In genomic region chr12:120872487-120872886, GRCh38 we compare ENCODE assay signal across 19 cellular contexts. TPM values are rescaled to one million over a fixed set of nuclear protein-coding genes. Genes with fewer than 3 reads are reported as not detected.
DNase-seq lines count a peak whose midpoint lies in the region; ATAC-seq and TF ChIP-seq lines count a peak whose summit lies in the region.
"Had no signal": no experiment of that assay in that cellular context is flagged by ENCODE, and none has a peak within 500 bp of the region (broad histone marks: within the 10 kb centered on the region; RNA-seq: fewer than 3 reads in every experiment).

No MANE protein-coding gene starts in this region.

- no peak overlapping the region for H3K4me3 ChIP-seq in GM23338
- H3K4me3 ChIP-seq: HAP-1 had no signal

- H3K27ac ChIP-seq in GM23338 (ENCODE audit: low read depth), result no peak overlapping the region; the same call in 1 of the 2 replicates
- H3K27ac ChIP-seq: 22Rv1, RWPE1 had no signal

- ATAC-seq in GM23338, result peak; percentile 57; the same call in 2 of the 3 replicates
- ATAC-seq in natural killer cell treated with Interleukin-12 subunit alpha and Interleukin-12 subunit beta and Interleukin-15 and Interleukin-18, amount 100 ng/mL, for 72 hours, result no peak

- TF ChIP-seq CTCF in GM23338 (conservative IDR thresholded peaks at IDR 0.05; ENCODE audit: low read depth in 2 of 2) (no peak), chondrocyte (IDR thresholded peaks at IDR 0.05) (no peak)

- H3K4me2 ChIP-seq in GM23338, result no peak overlapping the region

- no peaks in the 10 kb centered on the region for H3K9me2 ChIP-seq in GM23338 (ENCODE audit: insufficient read depth)

- H3K27me3 ChIP-seq in GM23338 (ENCODE audit: insufficient read depth), result no peaks in the 10 kb centered on the region

- H3K4me3 Mint-ChIP-seq in activated naive CD4-positive, alpha-beta T cell treated with anti-CD3 and anti-CD28 coated beads, Interleukin-2, amount 50 U/mL, for 24 hours, result no peak overlapping the region
- H3K4me3 Mint-ChIP-seq in activated naive CD4-positive, alpha-beta T cell treated with anti-CD3 and anti-CD28 coated beads for 36 hours, result no peak overlapping the region
- H3K4me3 Mint-ChIP-seq in GM23338 (no peak overlapping the region), chondrocyte (ENCODE audit: unreplicated experiment) (no peak overlapping the region)
- H3K4me3 Mint-ChIP-seq in natural killer cell treated with Interleukin-12 subunit alpha and Interleukin-12 subunit beta and Interleukin-15 and Interleukin-18, amount 100 ng/mL, for 72 hours, result peak overlapping the region; percentile 77
- no peak overlapping the region for H3K4me3 Mint-ChIP-seq in activated CD4-positive, alpha-beta T cell treated with anti-CD3 and anti-CD28 coated beads, Interleukin-2, amount 10 ng/mL, durations not matched to agents 7 days and 5 days
- H3K4me3 Mint-ChIP-seq: B cell, IgD-negative memory B cell had no signal

- H4K20me1 ChIP-seq in GM23338 (replicated peaks; ENCODE audit: insufficient read depth), result peaks cover 6% of the 10 kb centered on the region

- peak overlapping the region; percentile 35 for H3K27ac Mint-ChIP-seq in activated naive CD4-positive, alpha-beta T cell treated with anti-CD3 and anti-CD28 coated beads, Interleukin-2, amount 50 U/mL, for 24 hours
- no peak overlapping the region for H3K27ac Mint-ChIP-seq in activated naive CD4-positive, alpha-beta T cell treated with anti-CD3 and anti-CD28 coated beads for 36 hours
- H3K27ac Mint-ChIP-seq in GM23338 (peak overlapping the region; percentile 87), chondrocyte (ENCODE audit: unreplicated experiment) (peak overlapping the region; percentile 8)
- peak overlapping the region in 1 of 2 donors; percentile 85 for H3K27ac Mint-ChIP-seq in natural killer cell treated with Interleukin-12 subunit alpha and Interleukin-12 subunit beta and Interleukin-15 and Interleukin-18, amount 100 ng/mL, for 72 hours
- no peak overlapping the region for H3K27ac Mint-ChIP-seq in activated CD4-positive, alpha-beta T cell treated with anti-CD3 and anti-CD28 coated beads, Interleukin-2, amount 10 ng/mL, durations not matched to agents 7 days and 5 days
- H3K27ac Mint-ChIP-seq: B cell, IgD-negative memory B cell had no signal

- DNase-seq in activated naive CD4-positive, alpha-beta T cell treated with anti-CD3 and anti-CD28 coated beads for 36 hours, result no peak
- DNase-seq in GM23338 (ENCODE audit: low spot score) (no peak), chondrocyte (ENCODE audit: low spot score) (no peak), NCI-H748 treated with DMSO at 0.1 percent for 48 hours (lab: John Stamatoyannopoulos, UW) (no peak), SHP77 treated with DMSO at 0.1 percent for 48 hours (lab: John Stamatoyannopoulos, UW) (no peak)
- no peak for DNase-seq in natural killer cell treated with Interleukin-12 subunit alpha and Interleukin-12 subunit beta and Interleukin-15 and Interleukin-18, amount 100 ng/mL, for 72 hours (ENCODE audit: low spot score)
- no peak for DNase-seq in activated CD4-positive, alpha-beta T cell treated with anti-CD3 and anti-CD28 coated beads, Interleukin-2, amount 10 ng/mL, durations not matched to agents 7 days and 5 days
- DNase-seq: Calu3; CD4-positive, alpha-beta memory T cell; DMS53; NCI-H1930; NCI-H2171; NCI-H446 treated with DMSO at 0.1 percent for 48 hours had no signal

- peaks cover 58% of the 10 kb centered on the region for H3K4me1 Mint-ChIP-seq in activated naive CD4-positive, alpha-beta T cell treated with anti-CD3 and anti-CD28 coated beads, Interleukin-2, amount 50 U/mL, for 24 hours
- H3K4me1 Mint-ChIP-seq in activated naive CD4-positive, alpha-beta T cell treated with anti-CD3 and anti-CD28 coated beads for 36 hours (ENCODE audit: low read depth), result peaks cover 45% of the 10 kb centered on the region
- H3K4me1 Mint-ChIP-seq in GM23338 (peaks cover 14% of the 10 kb centered on the region; the same call in 2 of the 3 replicates), chondrocyte (ENCODE audit: low read depth) (peaks cover 43% of the 10 kb centered on the region)
- peaks cover 31 to 46% of the 10 kb centered on the region in 2 donors for H3K4me1 Mint-ChIP-seq in natural killer cell treated with Interleukin-12 subunit alpha and Interleukin-12 subunit beta and Interleukin-15 and Interleukin-18, amount 100 ng/mL, for 72 hours (ENCODE audit: low read depth in 2 of 2)
- H3K4me1 Mint-ChIP-seq in activated CD4-positive, alpha-beta T cell treated with anti-CD3 and anti-CD28 coated beads, Interleukin-2, amount 10 ng/mL, durations not matched to agents 7 days and 5 days, result peaks cover 25% of the 10 kb centered on the region

- H3K79me2 ChIP-seq in GM23338 (replicated peaks; ENCODE audit: insufficient read depth), result peaks cover 87% of the 10 kb centered on the region

- H3K4me1 ChIP-seq in GM23338 (ENCODE audit: insufficient read depth), result no peaks in the 10 kb centered on the region
- H3K4me1 ChIP-seq: HAP-1 had no signal

- no peaks in the 10 kb centered on the region for H3K27me3 Mint-ChIP-seq in activated naive CD4-positive, alpha-beta T cell treated with anti-CD3 and anti-CD28 coated beads, Interleukin-2, amount 50 U/mL, for 24 hours
- no peaks in the 10 kb centered on the region for H3K27me3 Mint-ChIP-seq in activated naive CD4-positive, alpha-beta T cell treated with anti-CD3 and anti-CD28 coated beads for 36 hours (ENCODE audit: low read depth)
- H3K27me3 Mint-ChIP-seq in GM23338 (ENCODE audit: insufficient read depth, low read depth, poor library complexity) (no peaks in the 10 kb centered on the region), chondrocyte (ENCODE audit: low read depth) (no peaks in the 10 kb centered on the region)
- H3K27me3 Mint-ChIP-seq in natural killer cell treated with Interleukin-12 subunit alpha and Interleukin-12 subunit beta and Interleukin-15 and Interleukin-18, amount 100 ng/mL, for 72 hours, result no peaks in the 10 kb centered on the region
- no peaks in the 10 kb centered on the region for H3K27me3 Mint-ChIP-seq in activated CD4-positive, alpha-beta T cell treated with anti-CD3 and anti-CD28 coated beads, Interleukin-2, amount 10 ng/mL, durations not matched to agents 7 days and 5 days
- H3K27me3 Mint-ChIP-seq: B cell; CD4-positive, alpha-beta memory T cell; IgD-negative memory B cell had no signal

- POLR2A ChIA-PET in activated CD4-positive, alpha-beta T cell treated with anti-CD3 and anti-CD28 coated beads, Interleukin-2, amount 10 ng/mL, durations not matched to agents 7 days and 5 days (lab: Charles Lee), result no interaction called here

- intact Hi-C loops in activated naive CD4-positive, alpha-beta T cell treated with anti-CD3 and anti-CD28 coated beads for 36 hours (cut with micrococcal nuclease), result no loop called here

- CTCF ChIA-PET in activated naive CD4-positive, alpha-beta T cell treated with anti-CD3 and anti-CD28 coated beads for 36 hours (lab: Charles Lee), result interaction anchor here (0.6 kb wide), 1 partner anchor 239 kb away, joined by 3 read pairs; no protein-coding TSS in a partner anchor
- CTCF ChIA-PET in activated CD4-positive, alpha-beta T cell treated with anti-CD3 and anti-CD28 coated beads, Interleukin-2, amount 10 ng/mL, durations not matched to agents 7 days and 5 days (lab: Charles Lee), result interaction anchor here (0.6 kb wide), 1 partner anchor 126 kb away, joined by 4 read pairs; no protein-coding TSS in a partner anchor

- no peaks in the 10 kb centered on the region for H3K9me3 Mint-ChIP-seq in activated naive CD4-positive, alpha-beta T cell treated with anti-CD3 and anti-CD28 coated beads, Interleukin-2, amount 50 U/mL, for 24 hours
- no peaks in the 10 kb centered on the region for H3K9me3 Mint-ChIP-seq in activated naive CD4-positive, alpha-beta T cell treated with anti-CD3 and anti-CD28 coated beads for 36 hours
- H3K9me3 Mint-ChIP-seq in GM23338, result no peaks in the 10 kb centered on the region
- H3K9me3 Mint-ChIP-seq in chondrocyte (ENCODE audit: low read depth), result no peaks in the 10 kb centered on the region
- no peaks in the 10 kb centered on the region for H3K9me3 Mint-ChIP-seq in natural killer cell treated with Interleukin-12 subunit alpha and Interleukin-12 subunit beta and Interleukin-15 and Interleukin-18, amount 100 ng/mL, for 72 hours
- no peaks in the 10 kb centered on the region for H3K9me3 Mint-ChIP-seq in activated CD4-positive, alpha-beta T cell treated with anti-CD3 and anti-CD28 coated beads, Interleukin-2, amount 10 ng/mL, durations not matched to agents 7 days and 5 days
- H3K9me3 Mint-ChIP-seq: CD4-positive, alpha-beta memory T cell; IgD-negative memory B cell had no signal

- peaks cover 6% of the 10 kb centered on the region for H3K36me3 Mint-ChIP-seq in activated naive CD4-positive, alpha-beta T cell treated with anti-CD3 and anti-CD28 coated beads, Interleukin-2, amount 50 U/mL, for 24 hours
- H3K36me3 Mint-ChIP-seq in activated naive CD4-positive, alpha-beta T cell treated with anti-CD3 and anti-CD28 coated beads for 36 hours (ENCODE audit: low read depth), result no peaks in the 10 kb centered on the region
- H3K36me3 Mint-ChIP-seq in GM23338 (ENCODE audit: low read depth) (no peaks in the 10 kb centered on the region; the same call in 2 of the 3 replicates), chondrocyte (ENCODE audit: low read depth) (no peaks in the 10 kb centered on the region)
- no peaks in the 10 kb centered on the region for H3K36me3 Mint-ChIP-seq in natural killer cell treated with Interleukin-12 subunit alpha and Interleukin-12 subunit beta and Interleukin-15 and Interleukin-18, amount 100 ng/mL, for 72 hours
- H3K36me3 Mint-ChIP-seq in activated CD4-positive, alpha-beta T cell treated with anti-CD3 and anti-CD28 coated beads, Interleukin-2, amount 10 ng/mL, durations not matched to agents 7 days and 5 days (ENCODE audit: low read depth), result peaks cover 12% of the 10 kb centered on the region

- no peaks in the 10 kb centered on the region for H3K36me3 ChIP-seq in GM23338 (ENCODE audit: insufficient read depth)
- H3K36me3 ChIP-seq: HAP-1 had no signal

- no peaks in the 10 kb centered on the region for H3F3A ChIP-seq in GM23338 (replicated peaks; ENCODE audit: low read depth)

- H2AFZ ChIP-seq in GM23338, result no peak overlapping the region

TF ChIP-seq in GM23338, 12 proteins besides CTCF, POLR2A, EP300 and RAD21 (continues in another document):
- TF ChIP-seq NANOG (IDR thresholded peaks at IDR 0.05; ENCODE audit: borderline replicate concordance) (no peak), JUNB (IDR thresholded peaks at IDR 0.05; ENCODE audit: unreplicated experiment) (no peak), EZH2phosphoT487 (IDR thresholded peaks at IDR 0.05; ENCODE audit: unreplicated experiment) (no peak)

RNA-seq across cellular contexts. Expression of gene SPPL3, which starts 31.7 kb away (rescaled TPM):
- total RNA-seq in activated naive CD4-positive, alpha-beta T cell treated with anti-CD3 and anti-CD28 coated beads for 36 hours, result 10 to 100 TPM; 19.8 to 22.2 TPM
- total RNA-seq in GM23338 (2014; rRNA removed; shearing (Covaris generic)), result 25.2 and 27.8 TPM in 2 replicates
- 10.9 and 12.7 TPM in 2 replicates for polyA plus RNA-seq in GM23338 (2016; fragmentation: Nextera tagmentation; extraction: Ambion mirVana)
- 45.7 to 53.6 TPM (median 51.3 TPM) in 3 replicates for total RNA-seq in chondrocyte
- total RNA-seq in natural killer cell treated with Interleukin-12 subunit alpha and Interleukin-12 subunit beta and Interleukin-15 and Interleukin-18, amount 100 ng/mL, for 72 hours, result 10 to 100 TPM; 21.6 to 31.6 TPM
- total RNA-seq in activated CD4-positive, alpha-beta T cell treated with anti-CD3 and anti-CD28 coated beads, Interleukin-2, amount 10 ng/mL, durations not matched to agents 7 days and 5 days, result 10 to 100 TPM; 31.9 to 43.0 TPM

Comparison
In these comparisons a context has a peak if more than half of its experiments do, and no peak if none do; other contexts are left out.
1. H3K27ac Mint-ChIP-seq: peak in activated naive CD4-positive, alpha-beta T cell treated with anti-CD3 and anti-CD28 coated beads, Interleukin-2, amount 50 U/mL, for 24 hours (single experiment), GM23338 (single experiment) and chondrocyte (single experiment); none in activated naive CD4-positive, alpha-beta T cell treated with anti-CD3 and anti-CD28 coated beads for 36 hours (single experiment) and activated CD4-positive, alpha-beta T cell treated with anti-CD3 and anti-CD28 coated beads, Interleukin-2, amount 10 ng/mL, durations not matched to agents 7 days and 5 days (single experiment).